Comparison of ENCODE assay signal across 9 cellular contexts in the genomic region with DNA sequence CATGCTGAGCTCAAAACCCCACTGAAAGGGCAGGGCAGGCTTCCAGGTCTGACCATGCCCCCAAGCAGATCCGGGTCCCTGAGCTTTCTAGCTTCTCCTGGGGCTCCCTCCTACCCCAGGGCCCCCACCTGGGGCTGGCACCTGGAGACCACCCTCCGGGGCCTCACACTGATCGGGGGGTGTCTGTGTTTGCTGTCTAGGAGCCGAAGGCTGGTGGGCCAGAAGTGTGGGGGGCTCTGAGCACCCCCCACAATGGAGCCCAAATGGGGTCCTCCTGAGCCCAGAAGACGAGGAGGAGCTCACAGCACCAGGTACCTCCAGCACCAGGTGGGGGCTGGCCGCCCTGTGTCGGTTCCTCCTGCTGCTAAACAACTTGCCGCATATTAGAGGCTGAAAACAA. TPM values are rescaled to one million over a fixed set of nuclear protein-coding genes. Genes with fewer than 3 reads are reported as not detected.
"Had no signal": no experiment of that assay in that cellular context is flagged by ENCODE, and none has a peak within 500 bp of the region (broad histone marks: within the 10 kb centered on the region; RNA-seq: fewer than 3 reads in every experiment).

No MANE protein-coding gene starts in this region.

- H3K4me3 ChIP-seq: GM23248, GM23338, HAP-1 had no signal

- DNase-seq: GM23248, GOT3, H7, H9, HCEC 1CT, HFFc6 had no signal

- H3K27ac ChIP-seq: GM23248 had no signal

- H3K9ac ChIP-seq: GM23248 had no signal

- ATAC-seq: GM23338, HCT116 had no signal

- H3K4me2 ChIP-seq: GM23338 had no signal

- H3K36me3 ChIP-seq: HAP-1 had no signal

- H2AFZ ChIP-seq: GM23248, GM23338 had no signal

- H3K9me3 ChIP-seq: HAP-1 had no signal

- H3K4me1 ChIP-seq: HAP-1 had no signal

RNA-seq across cellular contexts. Expression of a gene that starts 39.8 kb away (rescaled TPM):
- total RNA-seq: GM23248, HFFc6 had no signal
- polyA plus RNA-seq: GM23248 had no signal

RNA-seq across cellular contexts. Expression of a gene that starts 47.5 kb away (rescaled TPM):
- total RNA-seq: GM23248 had no signal
